ENCODE assay signal across 25 cellular contexts in the genomic region with DNA sequence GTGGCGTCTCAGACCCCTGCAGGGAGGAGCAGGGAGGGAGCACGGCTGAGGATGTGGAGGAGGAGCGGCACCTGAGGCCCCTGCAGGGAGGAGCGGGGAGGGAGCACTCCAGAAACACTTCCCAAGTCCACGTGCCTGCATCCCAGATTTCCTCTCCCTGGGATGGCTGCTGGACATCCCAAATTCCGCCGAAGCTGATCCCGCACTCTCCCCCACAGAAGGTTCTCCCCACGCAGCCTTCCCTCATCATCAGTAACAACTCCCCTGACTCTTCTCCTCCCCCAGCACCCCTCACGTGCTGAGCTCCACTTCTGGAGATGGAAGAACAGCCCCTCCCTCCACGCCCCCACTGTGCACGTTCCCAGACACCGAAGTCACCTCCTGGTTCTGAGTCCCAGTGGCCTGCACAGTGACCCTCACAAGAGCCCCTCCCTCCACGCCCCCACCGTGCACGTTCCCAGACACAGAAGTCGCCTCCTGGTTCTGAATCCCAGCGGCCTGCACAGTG. TPM values are rescaled to one million over a fixed set of nuclear protein-coding genes. Genes with fewer than 3 reads are reported as not detected.
A peak's percentile ranks its signal among the peaks of the same experiment; 100 is the strongest.
DNase-seq lines count a peak whose midpoint lies in the region; ATAC-seq, FAIRE-seq and TF ChIP-seq lines count a peak whose summit lies in the region.
"Had no signal": no experiment of that assay in that cellular context is flagged by ENCODE, and none has a peak within 500 bp of the region (broad histone marks: within the 10 kb centered on the region; RNA-seq: fewer than 3 reads in every experiment).

No MANE protein-coding gene starts in this region.

- no peak for TF ChIP-seq POLR2A in HepG2 (IDR thresholded peaks at IDR 0.05; ENCODE audit: insufficient read depth in 1 of 2, low read depth in 2 of 2, low read length in 2 of 2)
- TF ChIP-seq POLR2A in upper lobe of left lung (IDR thresholded peaks at IDR 0.05), result no peak
- no peak for TF ChIP-seq POLR2A in esophagus squamous epithelium (IDR thresholded peaks at IDR 0.05)

- POLR2A ChIA-PET in HepG2 (lab: Yijun Ruan, JAX), result no interaction called here

- H3K4me2 ChIP-seq in HepG2 (ENCODE audit: low read depth, low read length), result no peak overlapping the region
- H3K4me2 ChIP-seq: KMS-11 had no signal

- no TSS peak for BruUV-seq in HepG2 (replicated peaks; lab: Mats Ljungman, UMichigan)

- H3K4me3 ChIP-seq in H7 (ENCODE audit: insufficient read depth, low read depth, low read length) (no peak overlapping the region), HepG2 (replicated peaks in 1 of 3; ENCODE audit: insufficient read depth in 1 of 3, low read depth in 2 of 3, low read length in 3 of 3) (no peak overlapping the region), psoas muscle (no peak overlapping the region), upper lobe of left lung (no peak overlapping the region), esophagus squamous epithelium (no peak overlapping the region)
- H3K4me3 ChIP-seq: GM23248, HAP-1 had no signal

- H3K4me1 ChIP-seq in HepG2 (ENCODE audit: insufficient read depth, low read length) (no peaks in the 10 kb centered on the region), psoas muscle (no peaks in the 10 kb centered on the region), upper lobe of left lung (no peaks in the 10 kb centered on the region), esophagus squamous epithelium (no peaks in the 10 kb centered on the region)
- H3K4me1 ChIP-seq: HAP-1 had no signal

- H3K27ac ChIP-seq in caudate nucleus (ENCODE audit: low read depth, low read length), result peak overlapping the region; percentile 26
- H3K27ac ChIP-seq in HepG2 (ENCODE audit: extremely low read length, insufficient read depth, low read length), result no peak overlapping the region
- no peak overlapping the region for H3K27ac ChIP-seq in psoas muscle
- no peak overlapping the region for H3K27ac ChIP-seq in upper lobe of left lung
- no peak overlapping the region for H3K27ac ChIP-seq in esophagus squamous epithelium
- H3K27ac ChIP-seq: GM23248, KMS-11, RWPE1 had no signal

- peaks cover 18% of the 10 kb centered on the region for H3K9me3 ChIP-seq in HepG2 (ENCODE audit: low read length)
- H3K9me3 ChIP-seq in psoas muscle, result no peaks in the 10 kb centered on the region
- peaks cover 0 to 22% (median 0%) of the 10 kb centered on the region in 4 donors for H3K9me3 ChIP-seq in upper lobe of left lung
- H3K9me3 ChIP-seq in esophagus squamous epithelium, result peaks cover 0 to 28% (median under 1%) of the 10 kb centered on the region in 3 donors
- H3K9me3 ChIP-seq: HAP-1 had no signal

- 56% methylated on average over 14 of the region's 18 CpGs for WGBS in HepG2 (ENCODE audit: low lambda C conversion rate)
- 80 to 84% (median 83%) methylated on average over 15 to 18 of the region's 18 CpGs for WGBS in psoas muscle, 3 donors
- 78 to 86% methylated on average over 18 of the region's 18 CpGs for WGBS in upper lobe of left lung, 2 donors
- 81 to 84% methylated on average over 14 to 18 of the region's 18 CpGs for WGBS in esophagus squamous epithelium, 2 donors

- DNase-seq in H7, result peak; percentile 36
- DNase-seq in caudate nucleus (lab: John Stamatoyannopoulos, UW), result peak in 2 of 61 donors; percentile 62 to 72
- DNase-seq in HepG2 (ENCODE audit: low spot score), result no peak
- DNase-seq in psoas muscle, result peak; percentile 5 to 32
- DNase-seq in upper lobe of left lung, result no peak
- DNase-seq in esophagus squamous epithelium (lab: John Stamatoyannopoulos, UW), result no peak
- DNase-seq: CD4-positive, CD25-positive, alpha-beta regulatory T cell; COR-L47; DMS79; GM23248; NCI-H1092 treated with DMSO at 0.1 percent for 48 hours; NCI-H1436 treated with DMSO at 0.1 percent for 48 hours; NCI-H2029 treated with DMSO at 0.1 percent for 48 hours; NCI-H226; NCI-H510A treated with DMSO at 0.1 percent for 48 hours; NCI-H774; NK-92 treated with Interleukin-12 subunit alpha and Interleukin-12 subunit beta, amount 100 ng/mL, for 24 hours had no signal

- TF ChIP-seq CTCF in HepG2 (CRISPR knock-in tag; IDR thresholded peaks at IDR 0.05) (no peak), psoas muscle (IDR thresholded peaks at IDR 0.05) (no peak), upper lobe of left lung (IDR thresholded peaks at IDR 0.05) (no peak), esophagus squamous epithelium (IDR thresholded peaks at IDR 0.05) (no peak)

- ATAC-seq in HepG2 (no peak), psoas muscle (peak in 1 of 4 donors; percentile 6), upper lobe of left lung (ENCODE audit: low FRiP score in 2 of 2) (no peak), GM21825 (IDR thresholded peaks at IDR 0.05; ENCODE audit: unreplicated experiment) (no peak)
- ATAC-seq: SK-N-SH treated with all-trans-retinoic acid at 6 μM for 48 hours had no signal

- H4K20me1 ChIP-seq in HepG2 (ENCODE audit: insufficient read depth, low read length), result no peaks in the 10 kb centered on the region

- H3K36me3 ChIP-seq in H7 (replicated peaks; ENCODE audit: control insufficient read depth, insufficient read depth, low read length) (no peaks in the 10 kb centered on the region), HepG2 (replicated peaks in 1 of 2; ENCODE audit: control insufficient read depth in 1 of 2, insufficient read depth in 2 of 2, low read length in 2 of 2) (no peaks in the 10 kb centered on the region), psoas muscle (ENCODE audit: insufficient read depth in 1 of 2, low read depth in 1 of 2) (no peaks in the 10 kb centered on the region), upper lobe of left lung (no peaks in the 10 kb centered on the region), esophagus squamous epithelium (no peaks in the 10 kb centered on the region)
- H3K36me3 ChIP-seq: HAP-1 had no signal

- H3K9ac ChIP-seq in HepG2 (ENCODE audit: insufficient read depth, low read depth, low read length), result no peak overlapping the region
- H3K9ac ChIP-seq: GM23248, KMS-11 had no signal

- no peak for FAIRE-seq in HepG2 (lab: Jason Lieb, UNC)

- no peaks in the 10 kb centered on the region for H3K79me2 ChIP-seq in HepG2 (ENCODE audit: insufficient read depth, low read length)

- no peak for TF ChIP-seq EP300 in HepG2 (IDR thresholded peaks at IDR 0.05; ENCODE audit: low read depth in 2 of 2, low read length in 2 of 2)
- no peak for TF ChIP-seq EP300 in HepG2 (CRISPR knock-in tag; IDR thresholded peaks at IDR 0.05; ENCODE audit: borderline replicate concordance)
- TF ChIP-seq EP300 in upper lobe of left lung (IDR thresholded peaks at IDR 0.05), result no peak

- CTCF ChIA-PET in HepG2 (lab: Yijun Ruan, JAX; ENCODE audit: low intra/inter-chr PET ratio, low total read pairs), result no interaction called here

- TF ChIP-seq RAD21 in HepG2 (CRISPR knock-in tag; IDR thresholded peaks at IDR 0.05), result no peak

- H3K27me3 ChIP-seq in H7 (ENCODE audit: control insufficient read depth, insufficient read depth, low read length) (no peaks in the 10 kb centered on the region), HepG2 (ENCODE audit: control insufficient read depth in 1 of 2, insufficient read depth in 2 of 2, low read length in 2 of 2) (no peaks in the 10 kb centered on the region; a peak in 2 of 5 replicates), psoas muscle (ENCODE audit: insufficient read depth in 3 of 3, low read length in 2 of 3) (no peaks in the 10 kb centered on the region), upper lobe of left lung (no peaks in the 10 kb centered on the region), esophagus squamous epithelium (peaks cover 0 to 45% (median 0%) of the 10 kb centered on the region in 4 donors)

- in situ Hi-C loops in HepG2 (cut with HindIII; ENCODE audit: extremely low pct_ligation_motif_present, low pct_unique_long_range_greater_than_20kb), result no loop called here

- intact Hi-C loops in HepG2 (cut with micrococcal nuclease; ENCODE audit: unreplicated experiment) (no loop called here), psoas muscle (cut with DNase I) (no loop called here), esophagus squamous epithelium (cut with DNase I) (no loop called here)

- no peak overlapping the region for H2AFZ ChIP-seq in HepG2 (ENCODE audit: low read length)
- H2AFZ ChIP-seq: GM23248 had no signal

TF ChIP-seq in HepG2, 621 proteins besides CTCF, POLR2A, EP300 and RAD21:
- TF ChIP-seq ZNF263 (CRISPR knock-in tag; IDR thresholded peaks at IDR 0.05), result peak; percentile 45; the same call in 1 of the 2 replicates
- no peak for TF ChIP-seq NBN (conservative IDR thresholded peaks at IDR 0.05)

RNA-seq across cellular contexts. Expression of gene FOXL3, which starts 17.8 kb away (rescaled TPM):
- total RNA-seq in H7 (2014; rRNA removed; shearing (Covaris generic)), result not detected in 2 replicates
- total RNA-seq in HepG2 (2016; rRNA removed; fragmentation: Illumina TruSeq; extraction: Trizol), result not detected in 2 replicates
- not detected in 2 replicates for total RNA-seq in HepG2 (2016; cell fraction: cytosol; rRNA removed; fragmentation: Illumina TruSeq; extraction: Trizol; ENCODE audit: low read depth)
- total RNA-seq in HepG2 (2016; cell fraction: insoluble cytoplasmic fraction; rRNA removed; fragmentation: Illumina TruSeq; extraction: Trizol), result not detected in 2 replicates
- not detected in 2 replicates for total RNA-seq in HepG2 (2016; cell fraction: membrane; rRNA removed; fragmentation: Illumina TruSeq; extraction: Trizol)
- total RNA-seq in HepG2 (2016; cell fraction: nucleus; rRNA removed; fragmentation: Illumina TruSeq; extraction: Trizol), result not detected in 2 replicates
- not detected in 2 replicates for polyA plus RNA-seq in HepG2 (2011; rRNA removed)
- not detected in 2 replicates for polyA plus RNA-seq in HepG2 (2011; cell fraction: cytosol; rRNA removed)
- not detected in 2 replicates for polyA plus RNA-seq in HepG2 (2011; cell fraction: nucleus; rRNA removed)
- polyA plus RNA-seq in HepG2 (2012), result not detected in 2 replicates
- polyA plus RNA-seq in HepG2 (2016; cell fraction: cytosol; fragmentation: Illumina TruSeq; extraction: Trizol; ENCODE audit: low read depth), result not detected in 2 replicates
- polyA plus RNA-seq in HepG2 (2016; cell fraction: insoluble cytoplasmic fraction; fragmentation: Illumina TruSeq; extraction: Trizol; ENCODE audit: low read depth), result not detected in 2 replicates
- polyA plus RNA-seq in HepG2 (2016; cell fraction: membrane; fragmentation: Illumina TruSeq; extraction: Trizol; ENCODE audit: low read depth), result not detected in 2 replicates
- not detected in 2 replicates for polyA plus RNA-seq in HepG2 (2016; cell fraction: nucleus; fragmentation: Illumina TruSeq; extraction: Trizol; ENCODE audit: insufficient read depth, low read depth)
- polyA minus RNA-seq in HepG2 (2011; rRNA and poly(A)+ RNA removed; ENCODE audit: low replicate concordance), result not detected in 2 replicates
- polyA minus RNA-seq in HepG2 (2011; cell fraction: cytosol; rRNA and poly(A)+ RNA removed), result not detected in 2 replicates
- polyA minus RNA-seq in HepG2 (2011; cell fraction: nucleus; rRNA and poly(A)+ RNA removed), result not detected in 2 replicates
- total RNA-seq in psoas muscle, result not detected
- not detected for polyA plus RNA-seq in psoas muscle
- total RNA-seq in upper lobe of left lung, result not detected
- not detected for total RNA-seq in esophagus squamous epithelium
- total RNA-seq: A673; CD4-positive, CD25-positive, alpha-beta regulatory T cell; GM23248; HT-29 had no signal
- polyA plus RNA-seq: BJ; CD4-positive, CD25-positive, alpha-beta regulatory T cell; GM23248 had no signal

Comparison
In these comparisons a context has a peak if more than half of its experiments do, and no peak if none do; other contexts are left out.
1. DNase-seq: peak in H7 (single experiment) and psoas muscle (2 of 2); none in HepG2 (single experiment), upper lobe of left lung (0 of 2) and esophagus squamous epithelium (single experiment).